Comparison of ENCODE assay signal across 9 cellular contexts in the genomic region with DNA sequence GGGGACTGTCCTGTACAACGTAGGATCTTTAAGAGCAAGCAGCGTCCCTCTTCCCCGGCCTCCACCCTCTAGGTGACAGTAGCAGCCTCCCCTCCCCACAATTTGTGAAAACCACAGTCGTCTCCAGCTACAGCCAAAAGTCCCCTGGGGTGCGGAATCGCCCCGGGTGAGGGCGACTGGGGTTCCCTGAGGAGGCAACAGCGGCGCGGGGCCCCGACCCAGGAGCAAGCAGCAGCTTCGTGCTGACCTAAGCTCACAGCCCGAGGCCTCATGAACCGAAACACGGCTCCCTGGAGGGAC. TPM values are rescaled to one million over a fixed set of nuclear protein-coding genes. Genes with fewer than 3 reads are reported as not detected.
DNase-seq lines count a peak whose midpoint lies in the region; ATAC-seq and TF ChIP-seq lines count a peak whose summit lies in the region.
"Had no signal": no experiment of that assay in that cellular context is flagged by ENCODE, and none has a peak within 500 bp of the region (broad histone marks: within the 10 kb centered on the region; RNA-seq: fewer than 3 reads in every experiment).

No MANE protein-coding gene starts in this region.

- TF ChIP-seq POLR2A in tibial nerve (IDR thresholded peaks at IDR 0.05): no peak

- H3K36me3 ChIP-seq in heart right ventricle (peaks cover 0 to 39% (median 0%) of the 10 kb centered on the region in 9 donors), adipocyte (ENCODE audit: control insufficient read depth, insufficient read depth, low read length, severe bottlenecking) (peaks cover 23% of the 10 kb centered on the region), tibial nerve (peaks cover 0 to 38% (median 0%) of the 10 kb centered on the region in 3 donors)

- intact Hi-C loops in heart right ventricle (cut with DNase I) (loop anchor here in 1 of 10 donors (10.0 kb wide), 2 partner anchors 307 to 963 kb away; no protein-coding TSS in a partner anchor), cardiac septum (cut with DNase I) (no loop called here)

- H3K4me3 ChIP-seq in heart right ventricle (peak overlapping the region; percentile 67 to 97 (median 85)), adipocyte (ENCODE audit: low read length) (peak overlapping the region; percentile 95), tibial nerve (peak overlapping the region; percentile 73 to 97 (median 86))

- no peaks in the 10 kb centered on the region for H3K27me3 ChIP-seq in heart right ventricle
- H3K27me3 ChIP-seq in adipocyte (replicated peaks; ENCODE audit: control insufficient read depth, insufficient read depth, low read length): no peaks in the 10 kb centered on the region
- H3K27me3 ChIP-seq in layer of hippocampus (ENCODE audit: control insufficient read depth, insufficient read depth, low read length): no peaks in the 10 kb centered on the region
- H3K27me3 ChIP-seq in tibial nerve: no peaks in the 10 kb centered on the region

- TF ChIP-seq EP300 in tibial nerve (IDR thresholded peaks at IDR 0.05): no peak

- TF ChIP-seq CTCF in heart right ventricle (IDR thresholded peaks at IDR 0.05) (no peak), tibial nerve (IDR thresholded peaks at IDR 0.05) (no peak)

- no peak for DNase-seq in heart right ventricle
- DNase-seq in cardiac septum (ENCODE audit: low spot score): no peak
- no peak for DNase-seq in adipocyte (ENCODE audit: low read depth)
- no peak for DNase-seq in tibial nerve (ENCODE audit: low spot score in 2 of 2)
- DNase-seq in C1 segment of cervical spinal cord (lab: John Stamatoyannopoulos, UW): no peak
- no peak for DNase-seq in NCI-H1105 (lab: John Stamatoyannopoulos, UW)

- peak in 2 of 8 donors; percentile 0 to 3 for ATAC-seq in heart right ventricle
- ATAC-seq in HG03354 (IDR thresholded peaks at IDR 0.05; ENCODE audit: poor library complexity, severe bottlenecking, unreplicated experiment): peak; percentile 17

- H3K27ac ChIP-seq in heart right ventricle (peak overlapping the region; percentile 70 to 98 (median 93)), layer of hippocampus (ENCODE audit: low read depth, low read length) (peak overlapping the region; percentile 95), tibial nerve (peak overlapping the region; percentile 89 to 95 (median 92))

- H3K9ac ChIP-seq in adipocyte (ENCODE audit: low read length): peak overlapping the region; percentile 98

- H3K9me3 ChIP-seq in heart right ventricle (peaks cover 0 to 6% (median 0%) of the 10 kb centered on the region in 11 donors), adipocyte (ENCODE audit: control insufficient read depth, low read length) (no peaks in the 10 kb centered on the region), tibial nerve (no peaks in the 10 kb centered on the region)

- H3K4me1 ChIP-seq in heart right ventricle (peaks cover 0 to 16% (median 9%) of the 10 kb centered on the region in 9 donors), adipocyte (ENCODE audit: control insufficient read depth, insufficient read depth, low read length) (peaks cover 11% of the 10 kb centered on the region), tibial nerve (peaks cover 0 to 16% (median 8%) of the 10 kb centered on the region in 4 donors)

- WGBS in heart right ventricle, 2 donors: 1% methylated on average over 16 of the region's 16 CpGs
- WGBS in tibial nerve, 2 donors: 0 to 2% methylated on average over 12 to 15 of the region's 16 CpGs

RNA-seq across cellular contexts. Expression of a gene that starts 0.3 kb away (rescaled TPM):
- 10 to 100 TPM in 8 of 10 donors, 1 to 10 TPM in 2; 8.3 to 14.3 (median 11.8) TPM for total RNA-seq in heart right ventricle
- polyA plus RNA-seq in heart right ventricle: 10 to 100 TPM in 1 of 2 donors, 1 to 10 TPM in 1; 8.3 to 11.2 TPM
- 11.7 TPM for total RNA-seq in cardiac septum
- total RNA-seq in tibial nerve: 10 to 100 TPM; 36.3 to 52.8 (median 43.4) TPM

RNA-seq across cellular contexts. Expression of a gene that starts 0.4 kb away (rescaled TPM):
- total RNA-seq in heart right ventricle (not detected), cardiac septum (not detected), tibial nerve (not detected)
- not detected for polyA plus RNA-seq in heart right ventricle
- total RNA-seq: lung microvascular endothelial cell had no signal
